ENCODE assay signal across 21 cellular contexts in the genomic region with DNA sequence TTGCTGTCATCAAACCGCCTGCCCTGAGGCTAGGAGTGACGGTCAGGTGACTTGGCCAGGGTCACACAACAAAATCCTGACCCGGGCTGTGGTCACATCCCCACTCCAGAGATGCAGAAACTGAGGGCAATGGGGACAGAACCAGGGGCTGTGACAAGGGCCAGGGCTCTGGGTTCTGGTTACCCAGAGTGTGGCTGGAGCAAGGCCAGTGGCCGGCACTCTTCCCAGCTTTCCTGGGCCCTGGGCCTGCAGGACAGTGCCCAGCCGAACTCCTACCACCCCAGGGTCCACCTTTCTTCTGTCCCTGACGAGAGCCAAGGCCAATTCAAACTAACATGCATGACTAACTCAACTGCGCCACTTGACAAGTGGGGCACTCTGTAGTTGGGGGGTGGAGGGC.
"Had no signal": no experiment of that assay in that cellular context is flagged by ENCODE, and none has a peak within 500 bp of the region (broad histone marks: within the 10 kb centered on the region; RNA-seq: fewer than 3 reads in every experiment).

No MANE protein-coding gene starts in this region.

- ATAC-seq: effector memory CD8-positive, alpha-beta T cell; left lung; lower lobe of right lung; sciatic nerve; stimulated activated naive B cell treated with anti-CD40 and anti-IgM and Interleukin-4, amounts not matched to agents 10 μg/mL and 1 μg/mL and 100 μg/mL, for 72 hours; stimulated activated naive CD8-positive, alpha-beta T cell treated with anti-CD3 and anti-CD28 coated beads, Interleukin-15, amount 100 ng/mL, for 72 hours had no signal

- H3K4me3 ChIP-seq: esophagus squamous epithelium, left lung, lower lobe of right lung, ovary, skin epidermis, testis, transverse colon had no signal

- H3K27ac ChIP-seq: esophagus squamous epithelium, left lung, lower lobe of right lung, neutrophil, ovary, skin epidermis, testis, transverse colon had no signal

- H3K36me3 ChIP-seq: neutrophil, ovary, transverse colon had no signal

- H3K27me3 ChIP-seq: esophagus squamous epithelium, left lung, ovary, testis, transverse colon had no signal

- DNase-seq: effector memory CD8-positive, alpha-beta T cell; esophagus squamous epithelium; foreskin fibroblast; head of caudate nucleus; hippocampal formation; lower lobe of right lung; mesenchymal stem cell; midbrain; naive B cell; nephron progenitor cell; stimulated activated CD4-positive, alpha-beta T cell treated with anti-CD3 and anti-CD28 coated beads, Interleukin-2, amount 100 ng/mL, for 24 hours; stimulated activated CD4-positive, alpha-beta T cell treated with anti-CD3 and anti-CD28 coated beads, Interleukin-4, amount 100 ng/mL, for 4 hours; stimulated activated naive B cell treated with anti-CD40 and anti-IgM and Interleukin-4, amounts not matched to agents 10 μg/mL and 1 μg/mL and 100 μg/mL, for 72 hours; stimulated activated naive CD8-positive, alpha-beta T cell treated with anti-CD3 and anti-CD28 coated beads, Interleukin-15, amount 100 ng/mL, for 72 hours; testis; transverse colon had no signal

- H3K9me3 ChIP-seq: esophagus squamous epithelium, left lung, lower lobe of right lung, neutrophil, ovary, testis, transverse colon had no signal
